ENCODE assay signal across 18 cellular contexts in the genomic region with DNA sequence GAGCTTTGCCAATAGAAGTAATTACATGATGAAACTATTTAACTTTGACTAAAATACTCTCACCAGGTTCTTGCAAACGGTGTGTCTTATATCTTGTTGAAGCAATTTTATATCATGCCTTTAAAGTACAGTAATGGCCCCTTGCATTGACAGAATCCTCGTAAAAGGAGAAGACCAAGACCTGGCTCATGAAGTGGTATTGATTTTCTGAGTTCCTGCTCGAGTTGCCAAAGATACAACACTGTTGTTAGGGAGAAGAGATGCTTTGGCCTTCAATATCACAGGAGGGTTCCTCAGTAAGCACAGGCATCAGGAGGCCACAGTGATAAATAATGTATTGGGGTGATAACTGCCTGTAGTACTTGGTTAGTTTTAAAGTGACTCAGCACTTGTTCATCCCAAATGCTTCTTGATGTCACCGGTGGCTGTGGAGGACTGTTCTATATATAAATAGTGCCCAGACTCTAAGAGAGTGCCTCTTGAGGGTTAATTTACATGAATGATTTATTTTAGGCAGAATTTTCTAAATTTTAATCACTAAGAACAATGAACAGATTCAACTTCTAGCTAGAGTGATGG.
"Had no signal": no experiment of that assay in that cellular context is flagged by ENCODE, and none has a peak within 500 bp of the region (broad histone marks: within the 10 kb centered on the region; RNA-seq: fewer than 3 reads in every experiment).

No MANE protein-coding gene starts in this region.

- H3K27me3 ChIP-seq: left lung, neural progenitor cell, ovary, upper lobe of right lung had no signal

- H3K4me1 Mint-ChIP-seq: activated naive CD8-positive, alpha-beta T cell treated with anti-CD3 and anti-CD28 coated beads, Interleukin-2, amount 50 U/mL, for 24 hours had no signal

- H3K27me3 Mint-ChIP-seq: activated naive CD8-positive, alpha-beta T cell treated with anti-CD3 and anti-CD28 coated beads, Interleukin-2, amount 50 U/mL, for 24 hours had no signal

- ATAC-seq: activated naive CD8-positive, alpha-beta T cell treated with anti-CD3 and anti-CD28 coated beads, Interleukin-2, amount 50 U/mL, for 24 hours; left lung; upper lobe of right lung had no signal

- H3K4me3 Mint-ChIP-seq: activated naive CD8-positive, alpha-beta T cell treated with anti-CD3 and anti-CD28 coated beads, Interleukin-2, amount 50 U/mL, for 24 hours; neural progenitor cell had no signal

- H3K9ac ChIP-seq: neural progenitor cell had no signal

- H3K4me2 ChIP-seq: neural progenitor cell had no signal

- H3K36me3 Mint-ChIP-seq: neural progenitor cell had no signal

- FAIRE-seq: kidney had no signal

- H3K9me3 ChIP-seq: left lung, ovary, thoracic aorta, upper lobe of right lung had no signal

- DNase-seq: activated CD4-positive, CD25-positive, alpha-beta regulatory T cell treated with anti-CD3 and anti-CD28 coated beads, Interleukin-2, amount 50 U/mL, for 72 hours; activated naive CD4-positive, alpha-beta T cell; activated naive CD8-positive, alpha-beta T cell treated with anti-CD3 and anti-CD28 coated beads, Interleukin-2, amount 50 U/mL, for 24 hours; activated T-cell treated with anti-CD3 and anti-CD28 coated beads for 4 hours; aorta; cerebellar nuclear complex; effector memory CD4-positive, alpha-beta T cell; foreskin fibroblast; hippocampal formation; kidney; left lung; mammary epithelial cell; ovary; stimulated activated CD4-positive, alpha-beta T cell treated with anti-CD3 and anti-CD28 coated beads, Interleukin-12 subunit alpha, Interleukin-12 subunit beta, amount 100 ng/mL, for 4 hours; stimulated activated CD4-positive, alpha-beta T cell treated with anti-CD3 and anti-CD28 coated beads, Interleukin-2, amount 100 ng/mL, for 24 hours; upper lobe of right lung had no signal

- H3K4me3 ChIP-seq: left lung, neural progenitor cell, ovary, thoracic aorta, upper lobe of right lung had no signal

- H3K27ac Mint-ChIP-seq: activated naive CD8-positive, alpha-beta T cell treated with anti-CD3 and anti-CD28 coated beads, Interleukin-2, amount 50 U/mL, for 24 hours; neural progenitor cell had no signal

- H2AFZ ChIP-seq: neural progenitor cell had no signal

- H3K4me1 ChIP-seq: left lung, neural progenitor cell, upper lobe of right lung had no signal

- H3K36me3 ChIP-seq: left lung, neural progenitor cell, ovary, thoracic aorta, upper lobe of right lung had no signal

- H3K27ac ChIP-seq: left lung, neural progenitor cell, ovary, thoracic aorta, upper lobe of right lung had no signal

- H3K9me3 Mint-ChIP-seq: activated naive CD8-positive, alpha-beta T cell treated with anti-CD3 and anti-CD28 coated beads, Interleukin-2, amount 50 U/mL, for 24 hours; neural progenitor cell had no signal
